In genomic region chr16:27264151-27264550, GRCh38 we compare ENCODE assay signal across 11 cellular contexts. TPM values are rescaled to one million over a fixed set of nuclear protein-coding genes. Genes with fewer than 3 reads are reported as not detected.
DNase-seq lines count a peak whose midpoint lies in the region; ATAC-seq lines count a peak whose summit lies in the region.
"Had no signal": no experiment of that assay in that cellular context is flagged by ENCODE, and none has a peak within 500 bp of the region (broad histone marks: within the 10 kb centered on the region; RNA-seq: fewer than 3 reads in every experiment).

No MANE protein-coding gene starts in this region.

- 0 out of 2 replicates have a peak overlapping the region, but pooled peaks have one; percentile 5 for H3K4me3 ChIP-seq in GM23248
- H3K4me3 ChIP-seq: SJCRH30 had no signal

- 0 out of 2 replicates have a peak overlapping the region, but pooled peaks have one; percentile 20 for H3K9ac ChIP-seq in GM23248

- no peaks in the 10 kb centered on the region for H3K27me3 ChIP-seq in GM23248 (replicated peaks; ENCODE audit: insufficient read depth)
- H3K27me3 ChIP-seq: SJCRH30 had no signal

- peaks cover 56% of the 10 kb centered on the region for H3K79me2 ChIP-seq in GM23248 (ENCODE audit: insufficient read depth)

- H3K4me1 Mint-ChIP-seq in naive B cell: peaks cover 47 to 78% (median 73%) of the 10 kb centered on the region in 3 donors

- no peaks in the 10 kb centered on the region for H3K9me3 Mint-ChIP-seq in naive B cell

- H3K4me1 ChIP-seq in GM23248 (ENCODE audit: insufficient read depth): peaks cover 22% of the 10 kb centered on the region
- H3K4me1 ChIP-seq: SJCRH30 had no signal

- H3F3A ChIP-seq in GM23248 (ENCODE audit: insufficient read depth): peaks cover 16% of the 10 kb centered on the region

- in situ Hi-C loops in GM23248 (cut with MboI): no loop called here

- WGBS in GM23248 (ENCODE audit: low coverage in 1 of 2, low lambda C conversion rate in 2 of 2, missing lambda C conversion rate in 2 of 2), 2 experiments: 28 to 29% methylated on average over 6 of the region's 6 CpGs

- H4K20me1 ChIP-seq in GM23248 (ENCODE audit: insufficient read depth): no peaks in the 10 kb centered on the region

- no peaks in the 10 kb centered on the region for H3K9me2 ChIP-seq in GM23248 (ENCODE audit: insufficient read depth)

- H3K9me3 ChIP-seq in GM23248 (ENCODE audit: low read depth): no peaks in the 10 kb centered on the region
- H3K9me3 ChIP-seq: SJCRH30 had no signal

- H3K36me3 ChIP-seq in GM23248 (ENCODE audit: low read depth): no peaks in the 10 kb centered on the region
- H3K36me3 ChIP-seq: SJCRH30 had no signal

- peaks cover 0 to 7% of the 10 kb centered on the region in 2 donors for H3K36me3 Mint-ChIP-seq in naive B cell

- peak overlapping the region in 2 of 8 donors; percentile 12 to 61 for H3K4me3 Mint-ChIP-seq in naive B cell

- H3K27ac Mint-ChIP-seq in naive B cell: peak overlapping the region; percentile 32 to 83 (median 77)
- H3K27ac Mint-ChIP-seq: brain, IgD-negative memory B cell had no signal

- ATAC-seq in naive B cell (ENCODE audit: low read depth in 2 of 2): no peak

- peak overlapping the region; percentile 55 for H3K4me2 ChIP-seq in GM23248 (ENCODE audit: unreplicated experiment)

- H3K27ac ChIP-seq in GM23248 (peak overlapping the region; percentile 56), epithelial cell of prostate (peak overlapping the region; percentile 78)
- H3K27ac ChIP-seq: SJCRH30 had no signal

- DNase-seq in GM23248 (peak; percentile 83), RKO (ENCODE audit: low spot score) (peak; percentile 45), epithelial cell of prostate (ENCODE audit: low read depth, low spot score) (peak; percentile 76), naive B cell (no peak), germinal center (ENCODE audit: low spot score) (no peak), GM03348 (ENCODE audit: low spot score) (no peak), NCI-H1105 treated with DMSO at 0.1 percent for 48 hours (lab: John Stamatoyannopoulos, UW) (no peak)
- DNase-seq: SJCRH30; stimulated activated CD4-positive, alpha-beta T cell treated with anti-CD3 and anti-CD28 coated beads, Interleukin-12 subunit alpha, Interleukin-12 subunit beta, amount 100 ng/mL, for 4 hours had no signal

- H2AFZ ChIP-seq in GM23248: no peak overlapping the region

- H3K27me3 Mint-ChIP-seq in naive B cell: no peaks in the 10 kb centered on the region
- H3K27me3 Mint-ChIP-seq: IgD-negative memory B cell had no signal

RNA-seq across cellular contexts. Expression of gene NSMCE1, which starts 4.4 kb away (rescaled TPM):
- total RNA-seq in GM23248 (2014; rRNA removed; shearing (Covaris generic)): 45.3 and 69.3 TPM in 2 replicates
- 99.3 and 107 TPM in 2 replicates for polyA plus RNA-seq in GM23248 (2016; fragmentation: Nextera tagmentation; extraction: Ambion mirVana)
- polyA plus RNA-seq in naive B cell (ENCODE audit: low read depth in 6 of 6): 100 to 1,000 TPM; 178 to 217 (median 195) TPM

RNA-seq across cellular contexts. Expression of gene IL4R, which starts 49.6 kb away (rescaled TPM):
- 17.7 and 18.5 TPM in 2 replicates for total RNA-seq in GM23248 (2014; rRNA removed; shearing (Covaris generic))
- polyA plus RNA-seq in GM23248 (2016; fragmentation: Nextera tagmentation; extraction: Ambion mirVana): 11.3 and 11.7 TPM in 2 replicates
- polyA plus RNA-seq in naive B cell (ENCODE audit: low read depth in 6 of 6): 1,000 to 10,000 TPM in 1 of 6 donors, 100 to 1,000 TPM in 5; 355 to 1,202 (median 525) TPM

Comparison
In these comparisons a context has a peak if more than half of its experiments do, and no peak if none do; other contexts are left out.
1. DNase-seq: peak in GM23248 (single experiment), RKO (single experiment) and epithelial cell of prostate (single experiment); none in naive B cell (single experiment), germinal center (single experiment), GM03348 (single experiment) and NCI-H1105 treated with DMSO at 0.1 percent for 48 hours (single experiment).
2. RNA of gene IL4R, which starts 49.6 kb away (polyA plus RNA-seq): 355 to 1,202 TPM in naive B cell; 11.3 to 11.7 TPM in GM23248; every median in the first group is over 10 times any median in the second.